12 cellular contexts compared by ENCODE assay signal in the genomic region with DNA sequence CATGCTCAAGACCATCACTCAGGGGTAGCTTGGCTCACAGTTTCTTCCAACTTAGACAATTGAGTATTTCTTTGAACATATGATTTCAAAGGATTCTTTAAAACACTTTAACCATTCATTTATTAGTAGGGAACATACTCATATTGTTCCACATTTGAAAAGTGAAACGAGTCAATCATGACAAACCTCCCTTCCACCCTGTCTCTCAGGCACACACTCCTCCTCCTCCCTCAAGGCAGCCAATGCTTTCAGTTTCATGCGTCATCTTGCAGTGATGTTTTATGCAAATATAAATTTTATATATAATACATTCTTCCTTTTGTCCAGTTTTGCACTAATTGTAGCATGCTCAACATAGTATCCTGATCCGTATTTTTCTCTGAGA.
DNase-seq lines count a peak whose midpoint lies in the region; ATAC-seq and TF ChIP-seq lines count a peak whose summit lies in the region.
"Had no signal": no experiment of that assay in that cellular context is flagged by ENCODE, and none has a peak within 500 bp of the region (broad histone marks: within the 10 kb centered on the region; RNA-seq: fewer than 3 reads in every experiment).

No MANE protein-coding gene starts in this region.

- H3K4me1 ChIP-seq in OCI-LY1 (ENCODE audit: insufficient read depth, low read length, severe bottlenecking) (peaks cover 96% of the 10 kb centered on the region), SJCRH30 (peaks cover 23% of the 10 kb centered on the region)
- no peaks in the 10 kb centered on the region for H3K4me1 ChIP-seq in CD4-positive, alpha-beta memory T cell (ENCODE audit: insufficient read depth, low read length)

- H3K9me3 Mint-ChIP-seq in CD4-positive, alpha-beta memory T cell: no peaks in the 10 kb centered on the region
- H3K9me3 Mint-ChIP-seq: dendritic cell treated with granulocyte-macrophage colony-stimulating factor and Interleukin-4, amounts not matched to agents 40 ng/mL and 50 ng/mL, for 4 days had no signal

- H3K9ac ChIP-seq in OCI-LY1 (ENCODE audit: low read length): peak overlapping the region; percentile 47

- no peaks in the 10 kb centered on the region for H4K20me1 ChIP-seq in OCI-LY1 (ENCODE audit: insufficient read depth, low read length)

- H3K4me2 ChIP-seq in OCI-LY1 (ENCODE audit: low read length): peak overlapping the region; percentile 74

- no peaks in the 10 kb centered on the region for H3K36me3 Mint-ChIP-seq in CD4-positive, alpha-beta memory T cell

- H3K4me3 ChIP-seq in GM12865 (ENCODE audit: low read depth, low read length): no peak overlapping the region
- peak overlapping the region; percentile 65 for H3K4me3 ChIP-seq in OCI-LY1 (ENCODE audit: low read depth, low read length, poor library complexity, severe bottlenecking)
- no peak overlapping the region for H3K4me3 ChIP-seq in SJCRH30
- no peak overlapping the region for H3K4me3 ChIP-seq in CD4-positive, alpha-beta memory T cell (ENCODE audit: low read length in 2 of 2)

- no peak for TF ChIP-seq CTCF in GM12865 (IDR thresholded peaks at IDR 0.05; ENCODE audit: insufficient read depth, low read depth, low read length, missing control alignments)
- TF ChIP-seq CTCF in OCI-LY1 (IDR thresholded peaks at IDR 0.05; ENCODE audit: low read length): no peak

- POLR2A ChIA-PET in CD4-positive, alpha-beta memory T cell (lab: Charles Lee; ENCODE audit: partially characterized antibody): no interaction called here

- no peak overlapping the region for H2AFZ ChIP-seq in OCI-LY1 (ENCODE audit: low read length)

- no peaks in the 10 kb centered on the region for H3K9me3 ChIP-seq in OCI-LY1 (ENCODE audit: low read length)
- H3K9me3 ChIP-seq in SJCRH30 (replicated peaks): no peaks in the 10 kb centered on the region
- no peaks in the 10 kb centered on the region for H3K9me3 ChIP-seq in CD4-positive, alpha-beta memory T cell (ENCODE audit: control insufficient read depth in 1 of 2, low read length in 2 of 2)
- H3K9me3 ChIP-seq: Caco-2 had no signal

- H3K4me1 Mint-ChIP-seq in CD4-positive, alpha-beta memory T cell: peaks cover 0 to 8% (median 4%) of the 10 kb centered on the region in 4 donors

- DNase-seq in GM12865 (ENCODE audit: low read depth) (peak; percentile 91), GM19240 (ENCODE audit: insufficient read length, low spot score) (peak; percentile 69), middle frontal gyrus (ENCODE audit: extremely low spot score, low spot score) (no peak), SJCRH30 (no peak), GF-D8 (lab: John Stamatoyannopoulos, UW) (no peak)
- DNase-seq in CD4-positive, alpha-beta memory T cell: no peak
- DNase-seq: Caco-2, NCI-H1930, SHP77 had no signal

- H3K27ac ChIP-seq in OCI-LY1 (ENCODE audit: low read depth, low read length, poor library complexity, severe bottlenecking) (peak overlapping the region; percentile 99), SJCRH30 (no peak overlapping the region)
- no peak overlapping the region for H3K27ac ChIP-seq in CD4-positive, alpha-beta memory T cell (ENCODE audit: low read depth, low read length)

- peak; percentile 82 for ATAC-seq in HG02852 (IDR thresholded peaks at IDR 0.05; ENCODE audit: unreplicated experiment)

- intact Hi-C loops in CD4-positive, alpha-beta memory T cell (cut with micrococcal nuclease): no loop called here

- no peak overlapping the region for H3K27ac Mint-ChIP-seq in CD4-positive, alpha-beta memory T cell

- H3K36me3 ChIP-seq in OCI-LY1 (ENCODE audit: insufficient read depth, low read length): peaks cover 25% of the 10 kb centered on the region; the same call in 1 of the 2 replicates
- no peaks in the 10 kb centered on the region for H3K36me3 ChIP-seq in SJCRH30
- no peaks in the 10 kb centered on the region for H3K36me3 ChIP-seq in CD4-positive, alpha-beta memory T cell (ENCODE audit: insufficient read depth, low read length)

- H3F3A ChIP-seq in OCI-LY1 (ENCODE audit: insufficient read depth, low read length): peaks cover 9% of the 10 kb centered on the region

- CTCF ChIA-PET in CD4-positive, alpha-beta memory T cell (lab: Charles Lee; ENCODE audit: partially characterized antibody): no interaction called here

- H3K9me2 ChIP-seq in OCI-LY1 (ENCODE audit: low read depth, low read length): no peaks in the 10 kb centered on the region

- H3K79me2 ChIP-seq in OCI-LY1 (ENCODE audit: insufficient read depth, low read length): peaks cover 11% of the 10 kb centered on the region

- no peaks in the 10 kb centered on the region for H3K27me3 ChIP-seq in OCI-LY1 (ENCODE audit: insufficient read depth, low read length)
- H3K27me3 ChIP-seq in SJCRH30: no peaks in the 10 kb centered on the region
- H3K27me3 ChIP-seq in CD4-positive, alpha-beta memory T cell (ENCODE audit: insufficient read depth, low read length): no peaks in the 10 kb centered on the region

- H3K4me3 Mint-ChIP-seq in CD4-positive, alpha-beta memory T cell: no peak overlapping the region
- H3K4me3 Mint-ChIP-seq: dendritic cell treated with granulocyte-macrophage colony-stimulating factor and Interleukin-4, amounts not matched to agents 40 ng/mL and 50 ng/mL, for 4 days had no signal

- no peaks in the 10 kb centered on the region for H3K27me3 Mint-ChIP-seq in CD4-positive, alpha-beta memory T cell

Comparison
In these comparisons a context has a peak if more than half of its experiments do, and no peak if none do; other contexts are left out.
1. DNase-seq: peak in GM12865 (single experiment) and GM19240 (single experiment); none in middle frontal gyrus (single experiment), SJCRH30 (0 of 2), GF-D8 (single experiment) and CD4-positive, alpha-beta memory T cell (0 of 5).